In genomic region chr19:48330012-48330681, GRCh38 we compare ENCODE assay signal across 8 cellular contexts. TPM values are rescaled to one million over a fixed set of nuclear protein-coding genes. Genes with fewer than 3 reads are reported as not detected.
DNase-seq lines count a peak whose midpoint lies in the region; ATAC-seq and TF ChIP-seq lines count a peak whose summit lies in the region.

No MANE protein-coding gene starts in this region.

- H3K9me3 Mint-ChIP-seq in nephron: no peaks in the 10 kb centered on the region
- H3K9me3 Mint-ChIP-seq in stimulated activated naive CD8-positive, alpha-beta T cell treated with anti-CD3 and anti-CD28 coated beads, Interleukin-15, Interleukin-2, amounts not matched to agents 100 ng/mL and 50 ng/mL, for 24 hours: no peaks in the 10 kb centered on the region

- peak overlapping the region; percentile 82 to 88 (median 84) for H3K4me3 Mint-ChIP-seq in nephron
- H3K4me3 Mint-ChIP-seq in stimulated activated naive CD8-positive, alpha-beta T cell treated with anti-CD3 and anti-CD28 coated beads, Interleukin-15, Interleukin-2, amounts not matched to agents 100 ng/mL and 50 ng/mL, for 24 hours: peak overlapping the region; percentile 74

- H3K27ac Mint-ChIP-seq in nephron: peak overlapping the region; percentile 89 to 93 (median 91)
- H3K27ac Mint-ChIP-seq in stimulated activated naive CD8-positive, alpha-beta T cell treated with anti-CD3 and anti-CD28 coated beads, Interleukin-15, Interleukin-2, amounts not matched to agents 100 ng/mL and 50 ng/mL, for 24 hours: peak overlapping the region; percentile 76

- H3K36me3 ChIP-seq in ES-I3 (ENCODE audit: insufficient read depth, low read length): no peaks in the 10 kb centered on the region
- H3K36me3 ChIP-seq in MG63: peaks cover 55% of the 10 kb centered on the region

- no peak for TF ChIP-seq CTCF in nephron (IDR thresholded peaks at IDR 0.05; ENCODE audit: unreplicated experiment in 3 of 3)

- peak; percentile 29 for ATAC-seq in HG03432 (IDR thresholded peaks at IDR 0.05; ENCODE audit: unreplicated experiment)

- peaks cover 25% of the 10 kb centered on the region for H3K36me3 Mint-ChIP-seq in nephron (ENCODE audit: low read depth)
- H3K36me3 Mint-ChIP-seq in stimulated activated naive CD8-positive, alpha-beta T cell treated with anti-CD3 and anti-CD28 coated beads, Interleukin-15, Interleukin-2, amounts not matched to agents 100 ng/mL and 50 ng/mL, for 24 hours (ENCODE audit: low read depth): peaks cover 50% of the 10 kb centered on the region

- no peaks in the 10 kb centered on the region for H3K27me3 Mint-ChIP-seq in nephron (ENCODE audit: low read depth)
- H3K27me3 Mint-ChIP-seq in stimulated activated naive CD8-positive, alpha-beta T cell treated with anti-CD3 and anti-CD28 coated beads, Interleukin-15, Interleukin-2, amounts not matched to agents 100 ng/mL and 50 ng/mL, for 24 hours: no peaks in the 10 kb centered on the region

- peak; percentile 59 for TF ChIP-seq POLR2A in erythroblast (IDR thresholded peaks at IDR 0.05; ENCODE audit: low read length)

- H3K4me3 ChIP-seq in MG63: no peak overlapping the region

- peaks cover 11% of the 10 kb centered on the region for H3K4me1 ChIP-seq in ES-I3 (ENCODE audit: insufficient read depth, low read length)

- DNase-seq in NCI-H82 (lab: John Stamatoyannopoulos, UW) (peak; percentile 97), activated T-cell treated with anti-CD3 and anti-CD28 coated beads for 4 hours (peak; percentile 63), erythroblast (lab: John Stamatoyannopoulos, UW) (peak; percentile 94), MG63 (no peak)

- H3K9me3 ChIP-seq in ES-I3 (ENCODE audit: control insufficient read depth, insufficient read depth, low read length) (no peaks in the 10 kb centered on the region), MG63 (no peaks in the 10 kb centered on the region)

- H3K27me3 ChIP-seq in MG63: no peaks in the 10 kb centered on the region

- H3K4me1 Mint-ChIP-seq in nephron: peaks cover 50% of the 10 kb centered on the region
- peaks cover 77% of the 10 kb centered on the region for H3K4me1 Mint-ChIP-seq in stimulated activated naive CD8-positive, alpha-beta T cell treated with anti-CD3 and anti-CD28 coated beads, Interleukin-15, Interleukin-2, amounts not matched to agents 100 ng/mL and 50 ng/mL, for 24 hours (ENCODE audit: low read depth)

- peak overlapping the region; percentile 43; the same call in 1 of the 2 replicates for H3K9ac ChIP-seq in ES-I3 (ENCODE audit: low read depth, low read length)

RNA-seq across cellular contexts. Expression of gene EMP3, which starts 4.8 kb away (rescaled TPM):
- 149 and 258 TPM in 2 replicates for total RNA-seq in MG63 (2014; rRNA removed; shearing (Covaris generic); ENCODE audit: low replicate concordance)

RNA-seq across cellular contexts. Expression of gene TMEM143, which starts 33.6 kb away (rescaled TPM):
- total RNA-seq in MG63 (2014; rRNA removed; shearing (Covaris generic); ENCODE audit: low replicate concordance): 3.4 and 5.1 TPM in 2 replicates

RNA-seq across cellular contexts. Expression of gene SYNGR4, which starts 34.0 kb away (rescaled TPM):
- total RNA-seq in MG63 (2014; rRNA removed; shearing (Covaris generic); ENCODE audit: low replicate concordance): not detected in 2 replicates
